Comparison of ENCODE assay signal across 10 cellular contexts in the genomic region with DNA sequence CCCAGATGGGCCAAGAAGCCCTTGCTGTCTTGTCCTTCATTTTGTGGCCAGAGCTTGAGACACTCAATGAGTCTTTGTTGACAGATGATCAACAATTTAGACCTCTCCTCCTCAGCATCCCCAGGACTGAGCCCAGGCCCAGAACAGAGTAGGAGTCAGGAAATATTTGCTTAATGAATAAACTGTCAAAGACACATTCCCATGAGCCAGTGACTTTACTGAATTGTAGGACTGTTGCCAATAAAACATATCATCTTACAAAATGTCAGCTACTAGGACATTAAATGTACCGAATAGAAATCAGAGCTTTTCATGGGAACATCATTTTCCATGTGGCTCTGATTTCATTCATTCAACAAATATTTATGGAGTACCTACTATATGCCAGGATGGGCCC. TPM values are rescaled to one million over a fixed set of nuclear protein-coding genes. Genes with fewer than 3 reads are reported as not detected.
A peak's percentile ranks its signal among the peaks of the same experiment; 100 is the strongest.
DNase-seq lines count a peak whose midpoint lies in the region; ATAC-seq and TF ChIP-seq lines count a peak whose summit lies in the region.
"Had no signal": no experiment of that assay in that cellular context is flagged by ENCODE, and none has a peak within 500 bp of the region (broad histone marks: within the 10 kb centered on the region; RNA-seq: fewer than 3 reads in every experiment).

No MANE protein-coding gene starts in this region.

- no peaks in the 10 kb centered on the region for H3K9me3 ChIP-seq in RWPE2 (ENCODE audit: severe bottlenecking)
- H3K9me3 ChIP-seq: thoracic aorta had no signal

- no peaks in the 10 kb centered on the region for H3K27me3 Mint-ChIP-seq in type B pancreatic cell

- H3K4me3 Mint-ChIP-seq in type B pancreatic cell, result no peak overlapping the region

- H3K36me3 ChIP-seq in RWPE2 (ENCODE audit: low read depth), result peaks cover 51% of the 10 kb centered on the region

- H3K27ac Mint-ChIP-seq in type B pancreatic cell, result peak overlapping the region; percentile 43

- no peaks in the 10 kb centered on the region for H3K27me3 ChIP-seq in RWPE2 (ENCODE audit: insufficient read depth, poor library complexity, severe bottlenecking)

- intact Hi-C loops in left cardiac atrium (cut with DNase I) (no loop called here), Right ventricle myocardium superior (cut with DNase I) (no loop called here)

- H3K9me3 Mint-ChIP-seq in type B pancreatic cell, result no peaks in the 10 kb centered on the region

- no peak overlapping the region for H3K4me3 ChIP-seq in RWPE2 (ENCODE audit: severe bottlenecking)
- no peak overlapping the region for H3K4me3 ChIP-seq in fibroblast of the aortic adventitia (ENCODE audit: low read depth, low read length)
- H3K4me3 ChIP-seq: thoracic aorta had no signal

- peaks cover 5% of the 10 kb centered on the region for H3K36me3 Mint-ChIP-seq in type B pancreatic cell

- TF ChIP-seq CTCF in RWPE2 (IDR thresholded peaks at IDR 0.05; ENCODE audit: poor library complexity, severe bottlenecking) (no peak), fibroblast of the aortic adventitia (IDR thresholded peaks at IDR 0.05; ENCODE audit: insufficient read depth, low read length) (no peak), type B pancreatic cell (conservative IDR thresholded peaks at IDR 0.05) (no peak)

- peak; percentile 31 to 47 for ATAC-seq in left cardiac atrium
- no peak for ATAC-seq in Right ventricle myocardium superior (ENCODE audit: poor library complexity)
- ATAC-seq in RWPE2 (ENCODE audit: low read depth), result peak; percentile 72
- ATAC-seq in HG03135 (IDR thresholded peaks at IDR 0.05; ENCODE audit: unreplicated experiment), result no peak
- ATAC-seq in HG02571 (IDR thresholded peaks at IDR 0.05; ENCODE audit: unreplicated experiment), result no peak

- H3K4me1 ChIP-seq in RWPE2 (ENCODE audit: insufficient read depth, poor library complexity, severe bottlenecking), result peaks cover 23% of the 10 kb centered on the region

- DNase-seq in left cardiac atrium (no peak), Right ventricle myocardium superior (no peak), RWPE2 (ENCODE audit: low spot score) (no peak), fibroblast of the aortic adventitia (ENCODE audit: low read depth) (peak; percentile 53), type B pancreatic cell (ENCODE audit: extremely low spot score, unreplicated experiment) (no peak)
- DNase-seq in stimulated activated CD4-positive, alpha-beta T cell treated with anti-CD3 and anti-CD28 coated beads, Interleukin-4, amount 100 ng/mL, for 1 hour, result no peak
- DNase-seq: effector CD8-positive, alpha-beta T cell had no signal

- peaks cover 48% of the 10 kb centered on the region for H3K4me1 Mint-ChIP-seq in type B pancreatic cell (ENCODE audit: unreplicated experiment)

- peak overlapping the region; percentile 9 for H3K27ac ChIP-seq in RWPE2 (ENCODE audit: poor library complexity, severe bottlenecking)
- H3K27ac ChIP-seq: thoracic aorta had no signal

RNA-seq across cellular contexts. Expression of gene VDAC1, which starts 11.6 kb away (rescaled TPM):
- total RNA-seq in left cardiac atrium (100 to 1,000 TPM; 275 to 362 TPM), Right ventricle myocardium superior (475 TPM), fibroblast of the aortic adventitia (ENCODE audit: low replicate concordance) (91.3 and 277 TPM in 2 replicates), type B pancreatic cell (ENCODE audit: low replicate concordance) (186 and 219 TPM in 2 replicates)

RNA-seq across cellular contexts. Expression of gene C5orf15, which starts 24.7 kb away (rescaled TPM):
- total RNA-seq in left cardiac atrium, result 10 to 100 TPM; 27.9 to 28.2 TPM
- 34.8 TPM for total RNA-seq in Right ventricle myocardium superior
- total RNA-seq in fibroblast of the aortic adventitia (ENCODE audit: low replicate concordance), result 31.1 and 66.6 TPM in 2 replicates
- total RNA-seq in type B pancreatic cell (ENCODE audit: low replicate concordance), result 47.2 and 49.6 TPM in 2 replicates

Comparison
In these comparisons a context has a peak if more than half of its experiments do, and no peak if none do; other contexts are left out.
1. ATAC-seq: peak in left cardiac atrium (2 of 2) and RWPE2 (single experiment); none in Right ventricle myocardium superior (single experiment), HG03135 (single experiment) and HG02571 (single experiment).